Comparison of ENCODE assay signal across 18 cellular contexts in the genomic region with DNA sequence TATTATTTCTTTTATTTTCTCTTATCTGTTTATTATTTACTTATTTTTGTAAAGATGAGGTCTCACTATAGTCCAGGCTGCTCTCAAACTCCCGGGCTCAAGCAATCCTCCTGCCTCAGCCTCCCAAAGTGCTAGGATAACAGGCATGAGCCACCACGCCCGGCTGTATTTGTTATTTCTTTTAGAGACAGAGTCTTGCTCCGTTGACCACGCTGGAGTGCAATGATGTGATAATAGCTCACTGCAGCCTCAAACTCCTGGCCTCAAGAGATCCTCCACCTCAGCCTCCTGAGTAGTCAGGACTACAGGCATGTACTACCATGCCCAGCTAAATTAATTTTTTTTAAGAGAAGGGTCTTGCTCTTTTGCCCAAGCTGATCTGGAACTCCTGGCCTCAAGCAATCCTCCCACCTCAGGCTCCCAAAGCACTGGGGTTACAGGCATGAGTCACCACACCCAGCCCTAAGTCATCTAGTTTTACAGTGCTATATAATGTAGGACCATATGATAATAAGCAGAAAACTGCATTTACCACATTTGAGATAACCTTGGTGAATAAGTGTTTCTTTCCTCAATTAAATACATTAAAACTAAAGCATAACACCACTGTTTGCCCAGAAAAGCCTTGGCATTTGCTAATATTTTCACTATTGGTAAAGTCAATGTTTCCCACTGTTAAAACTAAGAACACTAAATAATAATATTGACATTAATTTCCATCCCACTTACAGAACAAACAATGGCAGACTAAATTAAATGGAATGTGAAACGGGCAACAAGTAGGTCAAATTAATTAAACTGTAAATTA.
DNase-seq lines count a peak whose midpoint lies in the region; FAIRE-seq and TF ChIP-seq lines count a peak whose summit lies in the region.
"Had no signal": no experiment of that assay in that cellular context is flagged by ENCODE, and none has a peak within 500 bp of the region (broad histone marks: within the 10 kb centered on the region; RNA-seq: fewer than 3 reads in every experiment).

No MANE protein-coding gene starts in this region.

- H3K36me3 ChIP-seq in tibial artery (no peaks in the 10 kb centered on the region), ovary (no peaks in the 10 kb centered on the region)
- H3K36me3 ChIP-seq: thoracic aorta, WERI-Rb-1 had no signal

- TF ChIP-seq CTCF in foreskin fibroblast (IDR thresholded peaks at IDR 0.05; ENCODE audit: low read depth, low read length) (no peak), tibial artery (IDR thresholded peaks at IDR 0.05) (no peak), ovary (IDR thresholded peaks at IDR 0.05) (no peak)

- peaks cover 0 to 8% (median 0%) of the 10 kb centered on the region in 4 donors for H3K4me1 ChIP-seq in tibial artery
- no peaks in the 10 kb centered on the region for H3K4me1 ChIP-seq in ovary (ENCODE audit: insufficient read depth)

- H3K27ac ChIP-seq in tibial artery (no peak overlapping the region), ovary (no peak overlapping the region)
- H3K27ac ChIP-seq: body of pancreas, thoracic aorta, WERI-Rb-1 had no signal

- no peak overlapping the region for H3K4me3 ChIP-seq in foreskin fibroblast (ENCODE audit: low read depth in 1 of 2, low read length in 2 of 2)
- no peak overlapping the region for H3K4me3 ChIP-seq in tibial artery
- H3K4me3 ChIP-seq in ovary: no peak overlapping the region
- H3K4me3 ChIP-seq: body of pancreas, lung, thoracic aorta had no signal

- no peak for TF ChIP-seq POLR2A in ovary (IDR thresholded peaks at IDR 0.05)

- TF ChIP-seq EP300 in ovary (IDR thresholded peaks at IDR 0.05): no peak

- peak; percentile 52 for FAIRE-seq in RCC 7860 (lab: Jason Lieb, UNC)

- WGBS in ovary, 3 donors: 73 to 81% (median 78%) methylated on average over 6 of the region's 6 CpGs

- intact Hi-C loops in tibial artery (cut with DNase I; ENCODE audit: low total_unique reads): loop anchor here (10.0 kb wide), 1 partner anchor 94 kb away; no protein-coding TSS in a partner anchor
- intact Hi-C loops in ovary (cut with DNase I): no loop called here

- no peaks in the 10 kb centered on the region for H3K27me3 ChIP-seq in tibial artery
- no peaks in the 10 kb centered on the region for H3K27me3 ChIP-seq in ovary
- H3K27me3 ChIP-seq: body of pancreas had no signal

- no peaks in the 10 kb centered on the region for H3K9me3 ChIP-seq in tibial artery
- H3K9me3 ChIP-seq in ovary: no peaks in the 10 kb centered on the region
- H3K9me3 ChIP-seq: body of pancreas, thoracic aorta had no signal

- DNase-seq in A172 (ENCODE audit: low spot score) (peak; percentile 6), ELR (ENCODE audit: low read depth) (peak; percentile 45), RCC 7860 (ENCODE audit: low spot score) (no peak), foreskin fibroblast (peak; percentile 46 to 67), tibial artery (no peak), NOMO-1 treated with DMSO at 0.1 percent for 48 hours (lab: John Stamatoyannopoulos, UW; ENCODE audit: unreplicated experiment) (no peak), NK-92 (lab: John Stamatoyannopoulos, UW; ENCODE audit: unreplicated experiment) (no peak), ovary (no peak)
- DNase-seq: activated CD8-positive, alpha-beta memory T cell treated with anti-CD3 and anti-CD28 coated beads, Interleukin-2, amount 50 U/mL, for 48 hours; activated naive CD4-positive, alpha-beta T cell treated with anti-CD3 and anti-CD28 coated beads, Interleukin-2, amount 10 ng/mL, durations not matched to agents 7 days and 5 days; body of pancreas; glutamatergic neuron; HCEC 1CT; NCI-H526; nephron progenitor cell; WERI-Rb-1 had no signal

Comparison
In these comparisons a context has a peak if more than half of its experiments do, and no peak if none do; other contexts are left out.
1. DNase-seq: peak in A172 (single experiment), ELR (single experiment) and foreskin fibroblast (2 of 2); none in RCC 7860 (single experiment), tibial artery (0 of 2), NOMO-1 treated with DMSO at 0.1 percent for 48 hours (single experiment), NK-92 (single experiment) and ovary (0 of 5).